In genomic region chr6:38185244-38185643, GRCh38 we compare ENCODE assay signal across 16 cellular contexts.
DNase-seq lines count a peak whose midpoint lies in the region; ATAC-seq and TF ChIP-seq lines count a peak whose summit lies in the region.
"Had no signal": no experiment of that assay in that cellular context is flagged by ENCODE, and none has a peak within 500 bp of the region (broad histone marks: within the 10 kb centered on the region; RNA-seq: fewer than 3 reads in every experiment).

No MANE protein-coding gene starts in this region.

- ATAC-seq in WTC11 = no peak
- ATAC-seq in activated T-cell treated with anti-CD3 and anti-CD28 coated beads, Interleukin-2, amount 50 U/mL, for 72 hours (replicated peaks in 1 of 2) = no peak
- no peak for ATAC-seq in stimulated activated naive B cell treated with anti-CD40 and anti-IgM and Interleukin-4, amounts not matched to agents 10 μg/mL and 1 μg/mL and 100 μg/mL, for 72 hours (replicated peaks)

- peak; percentile 3 for DNase-seq in WTC11 (ENCODE audit: low spot score)
- peak; percentile 9 for DNase-seq in coronary artery (ENCODE audit: low spot score)
- DNase-seq in midbrain (lab: John Stamatoyannopoulos, UW) = peak; percentile 19
- peak; percentile 62 for DNase-seq in superior temporal gyrus (ENCODE audit: extremely low spot score)
- no peak for DNase-seq in NCI-H82 treated with DMSO at 0.1 percent for 48 hours (lab: John Stamatoyannopoulos, UW; ENCODE audit: unreplicated experiment)
- DNase-seq in activated T-cell treated with anti-CD3 and anti-CD28 coated beads, Interleukin-2, amount 50 U/mL, for 72 hours = no peak
- DNase-seq in stimulated activated naive B cell treated with anti-CD40 and anti-IgM and Interleukin-4, amounts not matched to agents 10 μg/mL and 1 μg/mL and 100 μg/mL, for 72 hours = no peak
- DNase-seq: CD4-positive, alpha-beta T cell; DND-41; GOT3; NCI-H1105; NCI-H2081 treated with DMSO at 0.1 percent for 48 hours; NCI-H446; Right ventricle myocardium superior had no signal

- H3K4me3 Mint-ChIP-seq in WTC11 = no peak overlapping the region
- H3K4me3 Mint-ChIP-seq in activated T-cell treated with anti-CD3 and anti-CD28 coated beads, Interleukin-2, amount 50 U/mL, for 72 hours = no peak overlapping the region
- no peak overlapping the region for H3K4me3 Mint-ChIP-seq in stimulated activated naive B cell treated with anti-CD40 and anti-IgM and Interleukin-4, amounts not matched to agents 10 μg/mL and 1 μg/mL and 100 μg/mL, for 72 hours
- H3K4me3 Mint-ChIP-seq: CD4-positive, alpha-beta T cell; IgD-negative memory B cell had no signal

- POLR2A ChIA-PET in WTC11 (lab: Charles Lee) = no interaction called here

- peaks cover 14% of the 10 kb centered on the region for H3K4me1 Mint-ChIP-seq in WTC11
- H3K4me1 Mint-ChIP-seq in activated T-cell treated with anti-CD3 and anti-CD28 coated beads, Interleukin-2, amount 50 U/mL, for 72 hours (ENCODE audit: low read depth) = no peaks in the 10 kb centered on the region
- peaks cover 0 to 2% of the 10 kb centered on the region in 2 donors for H3K4me1 Mint-ChIP-seq in stimulated activated naive B cell treated with anti-CD40 and anti-IgM and Interleukin-4, amounts not matched to agents 10 μg/mL and 1 μg/mL and 100 μg/mL, for 72 hours
- H3K4me1 Mint-ChIP-seq: IgD-negative memory B cell had no signal

- no peak for TF ChIP-seq CTCF in WTC11 (IDR thresholded peaks at IDR 0.05)
- no peak for TF ChIP-seq CTCF in coronary artery (IDR thresholded peaks at IDR 0.05)

- H3K9me3 Mint-ChIP-seq in WTC11 = no peaks in the 10 kb centered on the region
- H3K9me3 Mint-ChIP-seq in activated T-cell treated with anti-CD3 and anti-CD28 coated beads, Interleukin-2, amount 50 U/mL, for 72 hours = no peaks in the 10 kb centered on the region
- no peaks in the 10 kb centered on the region for H3K9me3 Mint-ChIP-seq in stimulated activated naive B cell treated with anti-CD40 and anti-IgM and Interleukin-4, amounts not matched to agents 10 μg/mL and 1 μg/mL and 100 μg/mL, for 72 hours
- H3K9me3 Mint-ChIP-seq: CD4-positive, alpha-beta T cell; IgD-negative memory B cell had no signal

- H3K27me3 Mint-ChIP-seq in WTC11 (ENCODE audit: low read depth) = no peaks in the 10 kb centered on the region; the same call in 1 of the 2 replicates
- H3K27me3 Mint-ChIP-seq in activated T-cell treated with anti-CD3 and anti-CD28 coated beads, Interleukin-2, amount 50 U/mL, for 72 hours (ENCODE audit: low read depth) = no peaks in the 10 kb centered on the region
- H3K27me3 Mint-ChIP-seq in stimulated activated naive B cell treated with anti-CD40 and anti-IgM and Interleukin-4, amounts not matched to agents 10 μg/mL and 1 μg/mL and 100 μg/mL, for 72 hours = no peaks in the 10 kb centered on the region
- H3K27me3 Mint-ChIP-seq: CD4-positive, alpha-beta T cell; IgD-negative memory B cell had no signal

- no peak overlapping the region for H3K27ac ChIP-seq in coronary artery
- H3K27ac ChIP-seq: BLaER1 had no signal

- H3K36me3 Mint-ChIP-seq in WTC11 = no peaks in the 10 kb centered on the region
- H3K36me3 Mint-ChIP-seq in activated T-cell treated with anti-CD3 and anti-CD28 coated beads, Interleukin-2, amount 50 U/mL, for 72 hours (ENCODE audit: insufficient read depth in 2 of 2) = no peaks in the 10 kb centered on the region
- peaks cover 23 to 25% of the 10 kb centered on the region in 2 donors for H3K36me3 Mint-ChIP-seq in stimulated activated naive B cell treated with anti-CD40 and anti-IgM and Interleukin-4, amounts not matched to agents 10 μg/mL and 1 μg/mL and 100 μg/mL, for 72 hours

- CTCF ChIA-PET in WTC11 (lab: Charles Lee) = interaction anchor here (0.6 kb wide), 1 partner anchor 8 kb away, joined by 3 read pairs; no protein-coding TSS in a partner anchor

- no peak overlapping the region for H3K27ac Mint-ChIP-seq in WTC11
- no peak overlapping the region for H3K27ac Mint-ChIP-seq in activated T-cell treated with anti-CD3 and anti-CD28 coated beads, Interleukin-2, amount 50 U/mL, for 72 hours
- H3K27ac Mint-ChIP-seq in stimulated activated naive B cell treated with anti-CD40 and anti-IgM and Interleukin-4, amounts not matched to agents 10 μg/mL and 1 μg/mL and 100 μg/mL, for 72 hours = no peak overlapping the region
- H3K27ac Mint-ChIP-seq: CD4-positive, alpha-beta T cell; IgD-negative memory B cell had no signal

- no peak overlapping the region for H3K4me3 ChIP-seq in coronary artery
- H3K4me3 ChIP-seq: BLaER1 had no signal

TF ChIP-seq in WTC11, 78 proteins besides CTCF, POLR2A, EP300 and RAD21:
- TF ChIP-seq AFF4 (CRISPR knock-in tag; IDR thresholded peaks at IDR 0.05; ENCODE audit: borderline replicate concordance) (no peak), ZNF317 (CRISPR knock-in tag; IDR thresholded peaks at IDR 0.05; ENCODE audit: borderline replicate concordance, low read depth) (no peak), RELA (CRISPR knock-in tag; IDR thresholded peaks at IDR 0.05; ENCODE audit: borderline replicate concordance) (no peak), ATF3 (CRISPR knock-in tag; conservative IDR thresholded peaks at IDR 0.05) (no peak), JAZF1 (CRISPR knock-in tag; IDR thresholded peaks at IDR 0.05) (no peak), FOXK1 (CRISPR knock-in tag; IDR thresholded peaks at IDR 0.05) (no peak), ERG (CRISPR knock-in tag; IDR thresholded peaks at IDR 0.05) (no peak), E2F4 (CRISPR knock-in tag; IDR thresholded peaks at IDR 0.05; ENCODE audit: borderline replicate concordance, low read depth) (no peak), NFATC4 (CRISPR knock-in tag; IDR thresholded peaks at IDR 0.05) (no peak), ATF6 (CRISPR knock-in tag; IDR thresholded peaks at IDR 0.05) (no peak), ZNF396 (CRISPR knock-in tag; IDR thresholded peaks at IDR 0.05; ENCODE audit: borderline replicate concordance) (no peak)

Comparison
In these comparisons a context has a peak if more than half of its experiments do, and no peak if none do; other contexts are left out.
1. DNase-seq: peak in WTC11 (single experiment), coronary artery (single experiment), midbrain (single experiment) and superior temporal gyrus (single experiment); none in NCI-H82 treated with DMSO at 0.1 percent for 48 hours (single experiment), activated T-cell treated with anti-CD3 and anti-CD28 coated beads, Interleukin-2, amount 50 U/mL, for 72 hours (0 of 2) and stimulated activated naive B cell treated with anti-CD40 and anti-IgM and Interleukin-4, amounts not matched to agents 10 μg/mL and 1 μg/mL and 100 μg/mL, for 72 hours (single experiment).